Comparison of ENCODE assay signal across 21 cellular contexts in genomic region chr7:82616059-82616723, GRCh38.
DNase-seq lines count a peak whose midpoint lies in the region; ATAC-seq and TF ChIP-seq lines count a peak whose summit lies in the region.
"Had no signal": no experiment of that assay in that cellular context is flagged by ENCODE, and none has a peak within 500 bp of the region (broad histone marks: within the 10 kb centered on the region; RNA-seq: fewer than 3 reads in every experiment).

No MANE protein-coding gene starts in this region.

- H3K27me3 Mint-ChIP-seq in stimulated activated memory B cell treated with anti-CD40 and anti-IgM and Interleukin-4, amounts not matched to agents 10 μg/mL and 1 μg/mL and 100 μg/mL, for 72 hours, result no peaks in the 10 kb centered on the region
- H3K27me3 Mint-ChIP-seq: CD8-positive, alpha-beta memory T cell had no signal

- 63 to 70% methylated on average over 2 of the region's 2 CpGs for WGBS in esophagus squamous epithelium, 2 donors

- TF ChIP-seq POLR2A in esophagus squamous epithelium (IDR thresholded peaks at IDR 0.05), result no peak

- ATAC-seq in stimulated activated memory B cell treated with anti-CD40 and anti-IgM and Interleukin-4, amounts not matched to agents 10 μg/mL and 1 μg/mL and 100 μg/mL, for 72 hours, result peak; percentile 49
- ATAC-seq in HG02840 (IDR thresholded peaks at IDR 0.05; ENCODE audit: low FRiP score, unreplicated experiment), result no peak
- ATAC-seq: A549 had no signal

- H3K36me3 ChIP-seq in esophagus squamous epithelium, result no peaks in the 10 kb centered on the region
- H3K36me3 ChIP-seq: pancreas had no signal

- H3K27ac Mint-ChIP-seq in stimulated activated memory B cell treated with anti-CD40 and anti-IgM and Interleukin-4, amounts not matched to agents 10 μg/mL and 1 μg/mL and 100 μg/mL, for 72 hours, result no peak overlapping the region

- DNase-seq in SIG-M5 treated with dmso at 0.1 percent for 504 hours (lab: John Stamatoyannopoulos, UW; ENCODE audit: unreplicated experiment) (peak; percentile 49), SIG-M5 (lab: John Stamatoyannopoulos, UW) (no peak), NOMO-1 (lab: John Stamatoyannopoulos, UW; ENCODE audit: unreplicated experiment in 2 of 2) (peak; percentile 85 to 99), fibroblast of mammary gland (ENCODE audit: low read depth) (peak; percentile 2), esophagus squamous epithelium (lab: John Stamatoyannopoulos, UW) (no peak), NCI-H226 (no peak)
- DNase-seq: activated naive CD4-positive, alpha-beta T cell treated with Interleukin-2 at 50 U/mL for 16 hours; CD8-positive, alpha-beta memory T cell; EL; erythroblast; HCEC 1CT; islet precursor cell; NCI-H1417 treated with DMSO at 0.1 percent for 48 hours; NCI-H526; stimulated activated naive CD4-positive, alpha-beta T cell treated with Interleukin-2 at 50 U/mL for 16 hours; T-helper 2 cell had no signal

- H3K4me1 Mint-ChIP-seq in stimulated activated memory B cell treated with anti-CD40 and anti-IgM and Interleukin-4, amounts not matched to agents 10 μg/mL and 1 μg/mL and 100 μg/mL, for 72 hours, result peaks cover 12% of the 10 kb centered on the region
- H3K4me1 Mint-ChIP-seq: CD8-positive, alpha-beta memory T cell had no signal

- no peaks in the 10 kb centered on the region for H3K4me1 ChIP-seq in esophagus squamous epithelium
- H3K4me1 ChIP-seq: A549, pancreas had no signal

- H3K36me3 Mint-ChIP-seq in stimulated activated memory B cell treated with anti-CD40 and anti-IgM and Interleukin-4, amounts not matched to agents 10 μg/mL and 1 μg/mL and 100 μg/mL, for 72 hours, result no peaks in the 10 kb centered on the region
- H3K36me3 Mint-ChIP-seq: CD8-positive, alpha-beta memory T cell had no signal

- intact Hi-C loops in esophagus squamous epithelium (cut with DNase I), result no loop called here

- H3K27ac ChIP-seq in esophagus squamous epithelium, result no peak overlapping the region
- H3K27ac ChIP-seq: A549, pancreas, RWPE1 had no signal

- H3K9me3 ChIP-seq in esophagus squamous epithelium, result no peaks in the 10 kb centered on the region
- H3K9me3 ChIP-seq: A549, pancreas had no signal

- H3K4me3 ChIP-seq in fibroblast of mammary gland (ENCODE audit: control insufficient read depth, low read depth, low read length) (no peak overlapping the region), esophagus squamous epithelium (no peak overlapping the region)
- H3K4me3 ChIP-seq: A549, pancreas had no signal

- H3K9me3 Mint-ChIP-seq in stimulated activated memory B cell treated with anti-CD40 and anti-IgM and Interleukin-4, amounts not matched to agents 10 μg/mL and 1 μg/mL and 100 μg/mL, for 72 hours, result peaks cover 12% of the 10 kb centered on the region

- no peaks in the 10 kb centered on the region for H3K27me3 ChIP-seq in esophagus squamous epithelium
- H3K27me3 ChIP-seq: pancreas had no signal

- H3K4me3 Mint-ChIP-seq in stimulated activated memory B cell treated with anti-CD40 and anti-IgM and Interleukin-4, amounts not matched to agents 10 μg/mL and 1 μg/mL and 100 μg/mL, for 72 hours, result no peak overlapping the region
- H3K4me3 Mint-ChIP-seq: CD8-positive, alpha-beta memory T cell had no signal

- no peak for TF ChIP-seq CTCF in fibroblast of mammary gland (conservative IDR thresholded peaks at IDR 0.05; ENCODE audit: control insufficient read depth, insufficient read depth, low read depth, low read length)
- TF ChIP-seq CTCF in esophagus squamous epithelium (IDR thresholded peaks at IDR 0.05), result no peak

Comparison
In these comparisons a context has a peak if more than half of its experiments do, and no peak if none do; other contexts are left out.
1. DNase-seq: peak in SIG-M5 treated with dmso at 0.1 percent for 504 hours (single experiment), NOMO-1 (2 of 2) and fibroblast of mammary gland (single experiment); none in SIG-M5 (single experiment), esophagus squamous epithelium (single experiment) and NCI-H226 (single experiment).